ENCODE assay signal across 8 cellular contexts in the genomic region with DNA sequence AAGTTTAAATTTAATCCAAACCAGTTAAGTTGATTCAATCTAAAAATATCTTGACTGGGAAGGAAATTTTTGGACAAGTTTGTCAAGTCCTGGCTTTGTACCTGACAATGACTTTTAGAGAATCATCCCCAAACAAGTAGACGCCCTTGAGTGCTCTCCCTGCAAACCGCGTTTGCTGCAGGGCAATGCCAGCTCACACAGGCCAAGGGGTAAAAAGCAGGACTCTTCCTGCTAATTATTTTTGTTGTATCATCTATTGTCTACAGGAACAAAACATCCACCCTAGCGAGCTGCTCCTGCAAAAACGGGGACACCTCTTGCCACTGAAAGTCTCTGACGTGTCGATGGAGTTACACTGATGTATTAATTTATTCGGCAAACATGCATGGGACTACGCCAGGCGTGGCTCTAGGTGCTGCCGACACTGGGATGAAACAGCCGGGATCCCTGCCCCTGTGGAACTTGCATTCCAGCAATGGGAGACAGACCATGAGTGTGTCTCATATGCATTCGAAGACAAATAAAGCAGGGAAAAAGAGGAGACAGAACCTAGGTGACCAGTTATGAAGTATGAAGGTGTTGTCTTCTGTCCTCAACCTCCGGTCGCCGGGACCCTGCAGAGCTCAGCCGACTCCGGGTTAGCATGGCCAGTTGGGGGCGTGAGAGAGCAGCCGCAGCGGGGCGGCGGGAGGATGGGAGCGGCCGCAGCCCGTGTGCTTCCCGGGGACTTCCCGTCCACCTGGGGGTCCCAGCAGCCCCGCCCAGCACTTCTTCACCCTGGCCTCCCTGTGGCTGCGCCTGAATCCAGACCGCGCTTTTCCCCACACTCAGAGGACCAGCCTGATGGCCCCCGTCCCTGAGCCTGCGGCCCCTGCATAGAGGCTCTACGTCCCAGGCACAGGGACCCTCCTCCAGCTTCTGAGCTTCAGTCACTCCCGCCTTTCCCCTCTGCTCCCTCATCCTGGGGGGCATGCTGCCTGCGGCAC. TPM values are rescaled to one million over a fixed set of nuclear protein-coding genes. Genes with fewer than 3 reads are reported as not detected.
DNase-seq lines count a peak whose midpoint lies in the region; ATAC-seq and TF ChIP-seq lines count a peak whose summit lies in the region.

No MANE protein-coding gene starts in this region.

- CTCF ChIA-PET in activated naive CD4-positive, alpha-beta T cell treated with anti-CD3 and anti-CD28 coated beads, Interleukin-2, amount 10 ng/mL, durations not matched to agents 7 days and 5 days (lab: Charles Lee) = interaction anchor here (0.6 to 1.5 kb wide), 10 partner anchors 10 to 1275 kb away, joined by 3 to 4 read pairs (median 3); no protein-coding TSS in a partner anchor

- no peak overlapping the region for H3K4me3 Mint-ChIP-seq in activated naive CD4-positive, alpha-beta T cell treated with anti-CD3 and anti-CD28 coated beads, Interleukin-2, amount 10 ng/mL, durations not matched to agents 7 days and 5 days

- H3K9me3 ChIP-seq in right atrium auricular region = no peaks in the 10 kb centered on the region

- DNase-seq in AG09319 (ENCODE audit: extremely low read depth, low read depth) = no peak
- peak; percentile 57 for DNase-seq in activated naive CD4-positive, alpha-beta T cell treated with anti-CD3 and anti-CD28 coated beads, Interleukin-2, amount 10 ng/mL, durations not matched to agents 7 days and 5 days
- DNase-seq in right atrium auricular region (ENCODE audit: low spot score) = no peak
- peak; percentile 77 for DNase-seq in retina
- no peak for DNase-seq in AG08395 (ENCODE audit: low spot score)
- DNase-seq in dedifferentiated amniotic fluid mesenchymal stem cell (ENCODE audit: extremely low spot score) = no peak

- no peaks in the 10 kb centered on the region for H3K9me3 Mint-ChIP-seq in activated naive CD4-positive, alpha-beta T cell treated with anti-CD3 and anti-CD28 coated beads, Interleukin-2, amount 10 ng/mL, durations not matched to agents 7 days and 5 days

- ATAC-seq in GM18858 (IDR thresholded peaks at IDR 0.05; ENCODE audit: unreplicated experiment) = no peak

- H3K27me3 Mint-ChIP-seq in activated naive CD4-positive, alpha-beta T cell treated with anti-CD3 and anti-CD28 coated beads, Interleukin-2, amount 10 ng/mL, durations not matched to agents 7 days and 5 days = peaks cover 33% of the 10 kb centered on the region

- H3K36me3 Mint-ChIP-seq in activated naive CD4-positive, alpha-beta T cell treated with anti-CD3 and anti-CD28 coated beads, Interleukin-2, amount 10 ng/mL, durations not matched to agents 7 days and 5 days = no peaks in the 10 kb centered on the region

- H3K4me1 ChIP-seq in right atrium auricular region = peaks cover 0 to 9% of the 10 kb centered on the region in 2 donors

- no peak overlapping the region for H3K27ac Mint-ChIP-seq in activated naive CD4-positive, alpha-beta T cell treated with anti-CD3 and anti-CD28 coated beads, Interleukin-2, amount 10 ng/mL, durations not matched to agents 7 days and 5 days

- peak; percentile 49 for TF ChIP-seq CTCF in AG09319 (IDR thresholded peaks at IDR 0.05; ENCODE audit: low read depth, low read length)
- TF ChIP-seq CTCF in right atrium auricular region (IDR thresholded peaks at IDR 0.05) = peak; percentile 36 to 78

- peak; percentile 55; the same call in 1 of the 2 replicates for TF ChIP-seq RAD21 in Ishikawa (IDR thresholded peaks at IDR 0.05; ENCODE audit: low read depth)

- peak overlapping the region in 1 of 2 donors; percentile 32 for H3K4me3 ChIP-seq in right atrium auricular region

- H3K27ac ChIP-seq in right atrium auricular region = no peak overlapping the region

- no peaks in the 10 kb centered on the region for H3K36me3 ChIP-seq in right atrium auricular region

- H3K27me3 ChIP-seq in right atrium auricular region = no peaks in the 10 kb centered on the region

- H3K4me1 Mint-ChIP-seq in activated naive CD4-positive, alpha-beta T cell treated with anti-CD3 and anti-CD28 coated beads, Interleukin-2, amount 10 ng/mL, durations not matched to agents 7 days and 5 days = peaks cover 4% of the 10 kb centered on the region

- TF ChIP-seq EP300 in Ishikawa (IDR thresholded peaks at IDR 0.05; ENCODE audit: borderline replicate concordance) = no peak

TF ChIP-seq in Ishikawa, 13 proteins besides CTCF, POLR2A, EP300 and RAD21:
- TF ChIP-seq ZBTB7A (IDR thresholded peaks at IDR 0.05; ENCODE audit: low read depth) (peak; percentile 33; the same call in 1 of the 2 replicates), NFIC (IDR thresholded peaks at IDR 0.05) (no peak), CREB1 (IDR thresholded peaks at IDR 0.05; ENCODE audit: low read depth) (no peak), TAF1 (IDR thresholded peaks at IDR 0.05; ENCODE audit: low read depth) (no peak), YY1 (IDR thresholded peaks at IDR 0.05; ENCODE audit: low read depth) (no peak), TCF12 (IDR thresholded peaks at IDR 0.05; ENCODE audit: low read depth) (no peak)
- TF ChIP-seq, protein P1, sequence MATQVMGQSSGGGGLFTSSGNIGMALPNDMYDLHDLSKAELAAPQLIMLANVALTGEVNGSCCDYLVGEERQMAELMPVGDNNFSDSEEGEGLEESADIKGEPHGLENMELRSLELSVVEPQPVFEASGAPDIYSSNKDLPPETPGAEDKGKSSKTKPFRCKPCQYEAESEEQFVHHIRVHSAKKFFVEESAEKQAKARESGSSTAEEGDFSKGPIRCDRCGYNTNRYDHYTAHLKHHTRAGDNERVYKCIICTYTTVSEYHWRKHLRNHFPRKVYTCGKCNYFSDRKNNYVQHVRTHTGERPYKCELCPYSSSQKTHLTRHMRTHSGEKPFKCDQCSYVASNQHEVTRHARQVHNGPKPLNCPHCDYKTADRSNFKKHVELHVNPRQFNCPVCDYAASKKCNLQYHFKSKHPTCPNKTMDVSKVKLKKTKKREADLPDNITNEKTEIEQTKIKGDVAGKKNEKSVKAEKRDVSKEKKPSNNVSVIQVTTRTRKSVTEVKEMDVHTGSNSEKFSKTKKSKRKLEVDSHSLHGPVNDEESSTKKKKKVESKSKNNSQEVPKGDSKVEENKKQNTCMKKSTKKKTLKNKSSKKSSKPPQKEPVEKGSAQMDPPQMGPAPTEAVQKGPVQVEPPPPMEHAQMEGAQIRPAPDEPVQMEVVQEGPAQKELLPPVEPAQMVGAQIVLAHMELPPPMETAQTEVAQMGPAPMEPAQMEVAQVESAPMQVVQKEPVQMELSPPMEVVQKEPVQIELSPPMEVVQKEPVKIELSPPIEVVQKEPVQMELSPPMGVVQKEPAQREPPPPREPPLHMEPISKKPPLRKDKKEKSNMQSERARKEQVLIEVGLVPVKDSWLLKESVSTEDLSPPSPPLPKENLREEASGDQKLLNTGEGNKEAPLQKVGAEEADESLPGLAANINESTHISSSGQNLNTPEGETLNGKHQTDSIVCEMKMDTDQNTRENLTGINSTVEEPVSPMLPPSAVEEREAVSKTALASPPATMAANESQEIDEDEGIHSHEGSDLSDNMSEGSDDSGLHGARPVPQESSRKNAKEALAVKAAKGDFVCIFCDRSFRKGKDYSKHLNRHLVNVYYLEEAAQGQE (IDR thresholded peaks at IDR 0.05; ENCODE audit: low read depth) = no peak

RNA-seq across cellular contexts. Expression of a gene that starts 11.2 kb away (rescaled TPM):
- total RNA-seq in right atrium auricular region = 100 to 1,000 TPM; 213 to 421 TPM

Comparison
In these comparisons a context has a peak if more than half of its experiments do, and no peak if none do; other contexts are left out.
1. DNase-seq: peak in activated naive CD4-positive, alpha-beta T cell treated with anti-CD3 and anti-CD28 coated beads, Interleukin-2, amount 10 ng/mL, durations not matched to agents 7 days and 5 days (single experiment) and retina (single experiment); none in AG09319 (single experiment), right atrium auricular region (single experiment), AG08395 (single experiment) and dedifferentiated amniotic fluid mesenchymal stem cell (single experiment).